In genomic region chr19:1871630-1872029, GRCh38 we compare ENCODE assay signal across 17 cellular contexts. TPM values are rescaled to one million over a fixed set of nuclear protein-coding genes. Genes with fewer than 3 reads are reported as not detected.
DNase-seq lines count a peak whose midpoint lies in the region; ATAC-seq and TF ChIP-seq lines count a peak whose summit lies in the region.
"Had no signal": no experiment of that assay in that cellular context is flagged by ENCODE, and none has a peak within 500 bp of the region (broad histone marks: within the 10 kb centered on the region; RNA-seq: fewer than 3 reads in every experiment).

No MANE protein-coding gene starts in this region.

- H2AFZ ChIP-seq in neuronal stem cell (ENCODE audit: low read length) = no peak overlapping the region
- H2AFZ ChIP-seq in smooth muscle cell (ENCODE audit: low read depth) = no peak overlapping the region
- H2AFZ ChIP-seq: GM23338 had no signal

- H2BK12ac ChIP-seq in neuronal stem cell (ENCODE audit: low read length) = no peak overlapping the region

- H4K91ac ChIP-seq in neuronal stem cell (ENCODE audit: low read depth, low read length, poor library complexity) = no peak overlapping the region

- DNase-seq in left lobe of liver (ENCODE audit: low spot score) = no peak
- DNase-seq in neuronal stem cell (ENCODE audit: low spot score) = no peak
- no peak for DNase-seq in NCI-H2081 treated with DMSO at 0.1 percent for 48 hours (lab: John Stamatoyannopoulos, UW)
- DNase-seq in HFFc6 = no peak
- no peak for DNase-seq in smooth muscle cell (lab: John Stamatoyannopoulos, UW; ENCODE audit: unreplicated experiment)
- DNase-seq: ACHN; C1 segment of cervical spinal cord; CD4-positive, alpha-beta memory T cell; DMS153; DMS79 treated with DMSO at 0.1 percent for 48 hours; EL; H7 had no signal

- H3K36me3 Mint-ChIP-seq in HFFc6 (ENCODE audit: low read depth) = peaks cover 16% of the 10 kb centered on the region; the same call in 1 of the 2 replicates

- no peaks in the 10 kb centered on the region for H3F3A ChIP-seq in smooth muscle cell (ENCODE audit: low read depth)

- no peak overlapping the region for H3K4ac ChIP-seq in neuronal stem cell (ENCODE audit: low read length)

- no peaks in the 10 kb centered on the region for H3K27me3 ChIP-seq in neuronal stem cell (ENCODE audit: control insufficient read depth in 3 of 3, insufficient read depth in 3 of 3, low read depth in 1 of 3, low read length in 3 of 3)
- H3K27me3 ChIP-seq in smooth muscle cell (ENCODE audit: low read depth) = no peaks in the 10 kb centered on the region

- H4K20me1 ChIP-seq in smooth muscle cell (ENCODE audit: low read depth) = peaks cover 47% of the 10 kb centered on the region

- no peak overlapping the region for H3K4me3 ChIP-seq in neuronal stem cell (ENCODE audit: low read length in 2 of 2)
- H3K4me3 ChIP-seq in smooth muscle cell = no peak overlapping the region
- H3K4me3 ChIP-seq: GM23338 had no signal

- H2AK5ac ChIP-seq in neuronal stem cell (ENCODE audit: low read depth, low read length) = no peak overlapping the region

- no peak overlapping the region for H4K8ac ChIP-seq in neuronal stem cell (ENCODE audit: low read depth, low read length)

- peaks cover 18% of the 10 kb centered on the region for H3K4me1 Mint-ChIP-seq in HFFc6 (ENCODE audit: low read depth)

- no peak overlapping the region for H3K4me2 ChIP-seq in neuronal stem cell (ENCODE audit: insufficient read depth, low read length, poor library complexity, severe bottlenecking)
- no peak overlapping the region for H3K4me2 ChIP-seq in smooth muscle cell
- H3K4me2 ChIP-seq: GM23338 had no signal

- no peak overlapping the region for H2BK15ac ChIP-seq in neuronal stem cell (ENCODE audit: low read length)

- no peak overlapping the region for H3K23ac ChIP-seq in neuronal stem cell (ENCODE audit: low read depth, low read length, poor library complexity)

- no peak overlapping the region for H3K27ac Mint-ChIP-seq in HFFc6
- H3K27ac Mint-ChIP-seq: B cell; CD4-positive, alpha-beta memory T cell; GM23338 had no signal

- no peaks in the 10 kb centered on the region for H3K9me3 Mint-ChIP-seq in HFFc6
- H3K9me3 Mint-ChIP-seq: CD4-positive, alpha-beta memory T cell; GM23338 had no signal

- peaks cover 19% of the 10 kb centered on the region for H3K79me1 ChIP-seq in neuronal stem cell (ENCODE audit: low read depth, low read length)

- H3K9me3 ChIP-seq in neuronal stem cell (replicated peaks in 1 of 2; ENCODE audit: control insufficient read depth in 2 of 2, insufficient read depth in 1 of 2, low read depth in 1 of 2, low read length in 2 of 2) (peaks cover 0 to 2% of the 10 kb centered on the region in 2 donors), smooth muscle cell (replicated peaks; ENCODE audit: low read depth) (no peaks in the 10 kb centered on the region)

- H3K9ac ChIP-seq in neuronal stem cell (ENCODE audit: low read depth, low read length, poor library complexity) (no peak overlapping the region), smooth muscle cell (ENCODE audit: low read depth) (no peak overlapping the region)

- peaks cover 3% of the 10 kb centered on the region for H3K27me3 Mint-ChIP-seq in HFFc6 (ENCODE audit: insufficient read depth)
- H3K27me3 Mint-ChIP-seq: B cell; CD4-positive, alpha-beta memory T cell had no signal

- H3K36me3 ChIP-seq in neuronal stem cell (replicated peaks in 1 of 2; ENCODE audit: control insufficient read depth in 2 of 2, insufficient read depth in 2 of 2, low read length in 2 of 2) (peaks cover 3 to 24% of the 10 kb centered on the region in 2 donors), smooth muscle cell (ENCODE audit: low read depth) (no peaks in the 10 kb centered on the region)

- H3K4me1 ChIP-seq in neuronal stem cell (ENCODE audit: control insufficient read depth in 2 of 2, insufficient read depth in 1 of 2, low read depth in 1 of 2, low read length in 2 of 2) = peaks cover 6 to 21% of the 10 kb centered on the region in 2 donors
- peaks cover 15% of the 10 kb centered on the region for H3K4me1 ChIP-seq in smooth muscle cell (ENCODE audit: low read depth)

- no peak overlapping the region for H3K18ac ChIP-seq in neuronal stem cell (ENCODE audit: low read length)

- no peak overlapping the region for H3K14ac ChIP-seq in neuronal stem cell (ENCODE audit: low read length)

- H3K4me3 Mint-ChIP-seq in HFFc6 = no peak overlapping the region
- H3K4me3 Mint-ChIP-seq: B cell, GM23338 had no signal

- H3K79me2 ChIP-seq in smooth muscle cell (ENCODE audit: low read depth) = peaks cover 36% of the 10 kb centered on the region

- ATAC-seq in left lobe of liver (peak; percentile 0), GM18498 (IDR thresholded peaks at IDR 0.05; ENCODE audit: unreplicated experiment) (no peak)
- ATAC-seq: GM23338 had no signal

- TF ChIP-seq CTCF in 22Rv1 (IDR thresholded peaks at IDR 0.05) (no peak), VCaP (conservative IDR thresholded peaks at IDR 0.05) (no peak), HFFc6 (IDR thresholded peaks at IDR 0.05) (no peak), smooth muscle cell (IDR thresholded peaks at IDR 0.05; ENCODE audit: borderline replicate concordance, insufficient read depth, poor library complexity, severe bottlenecking) (no peak)

- no peak overlapping the region for H2BK120ac ChIP-seq in neuronal stem cell (ENCODE audit: low read depth, low read length)

- H3K27ac ChIP-seq in 22Rv1 (0 out of 2 replicates have a peak overlapping the region, but pooled peaks have one; percentile 92), VCaP (peak overlapping the region; percentile 98), neuronal stem cell (replicated peaks; ENCODE audit: low read length) (no peak overlapping the region), smooth muscle cell (ENCODE audit: low read depth) (no peak overlapping the region)

- H2BK5ac ChIP-seq in neuronal stem cell (ENCODE audit: low read length) = peak overlapping the region; percentile 39

- WGBS in neuronal stem cell (ENCODE audit: extremely low coverage in 2 of 2, insufficient read length in 2 of 2, insufficient replicate concordance in 1 of 2), 2 donors = no CpG with 5 or more reads among the region's 13 CpGs
- WGBS in smooth muscle cell (ENCODE audit: low lambda C conversion rate) = 97% methylated on average over 10 of the region's 13 CpGs

RNA-seq across cellular contexts. Expression of gene KLF16, which starts 8.3 kb away (rescaled TPM):
- total RNA-seq in left lobe of liver = 11.9 TPM
- polyA plus RNA-seq in neuronal stem cell (2013, experiment 1 of 2) = 12.8 TPM
- 12.5 TPM for polyA plus RNA-seq in neuronal stem cell (2013, experiment 2 of 2)
- 10 to 100 TPM; 37.7 to 48.3 (median 41.6) TPM for total RNA-seq in HFFc6 (2021; fragmentation: NEBNext Ultra II Directional; extraction: Animal tissue kit (Norgen Biotek cat#: 25700))
- total RNA-seq in smooth muscle cell = 4.3 and 5.8 TPM in 2 replicates
- polyA plus RNA-seq in smooth muscle cell = 15.4 and 16.7 TPM in 2 replicates

RNA-seq across cellular contexts. Expression of gene ABHD17A, which starts 13.7 kb away (rescaled TPM):
- total RNA-seq in left lobe of liver (29.4 TPM), smooth muscle cell (42.9 and 49.2 TPM in 2 replicates)
- 44.4 TPM for polyA plus RNA-seq in neuronal stem cell (2013, experiment 1 of 2)
- polyA plus RNA-seq in neuronal stem cell (2013, experiment 2 of 2) = 44.1 TPM
- total RNA-seq in HFFc6 (2021; fragmentation: NEBNext Ultra II Directional; extraction: Animal tissue kit (Norgen Biotek cat#: 25700)) = 10 to 100 TPM; 61.0 to 80.0 (median 67.9) TPM
- polyA plus RNA-seq in smooth muscle cell = 98.3 and 106 TPM in 2 replicates

RNA-seq across cellular contexts. Expression of gene REXO1, which starts 23.3 kb away (rescaled TPM):
- total RNA-seq in left lobe of liver (19.3 TPM), smooth muscle cell (5.0 and 10.6 TPM in 2 replicates)
- 15.0 TPM for polyA plus RNA-seq in neuronal stem cell (2013, experiment 1 of 2)
- 16.5 TPM for polyA plus RNA-seq in neuronal stem cell (2013, experiment 2 of 2)
- 10 to 100 TPM; 32.9 to 38.2 (median 34.6) TPM for total RNA-seq in HFFc6 (2021; fragmentation: NEBNext Ultra II Directional; extraction: Animal tissue kit (Norgen Biotek cat#: 25700))
- polyA plus RNA-seq in smooth muscle cell = 11.6 and 17.9 TPM in 2 replicates

RNA-seq across cellular contexts. Expression of gene ADAT3, which starts 33.6 kb away (rescaled TPM):
- 4.5 TPM for total RNA-seq in left lobe of liver
- polyA plus RNA-seq in neuronal stem cell (2013, experiment 1 of 2) = 4.4 TPM
- polyA plus RNA-seq in neuronal stem cell (2013, experiment 2 of 2) = 3.8 TPM
- 1 to 10 TPM; 2.3 to 4.2 (median 3.0) TPM for total RNA-seq in HFFc6 (2021; fragmentation: NEBNext Ultra II Directional; extraction: Animal tissue kit (Norgen Biotek cat#: 25700))
- total RNA-seq in smooth muscle cell = 0.49 and 0.58 TPM in 2 replicates
- 2.0 and 4.8 TPM in 2 replicates for polyA plus RNA-seq in smooth muscle cell

RNA-seq across cellular contexts. Expression of gene SCAMP4, which starts 33.6 kb away (rescaled TPM):
- total RNA-seq in left lobe of liver = 23.9 TPM
- 49.3 TPM for polyA plus RNA-seq in neuronal stem cell (2013, experiment 1 of 2)
- polyA plus RNA-seq in neuronal stem cell (2013, experiment 2 of 2) = 49.1 TPM
- 10 to 100 TPM; 51.7 to 84.8 (median 58.5) TPM for total RNA-seq in HFFc6 (2021; fragmentation: NEBNext Ultra II Directional; extraction: Animal tissue kit (Norgen Biotek cat#: 25700))
- 72.6 and 96.9 TPM in 2 replicates for total RNA-seq in smooth muscle cell
- polyA plus RNA-seq in smooth muscle cell = 54.5 and 74.1 TPM in 2 replicates

Comparison
In these comparisons a context has a peak if more than half of its experiments do, and no peak if none do; other contexts are left out.
1. H3K27ac ChIP-seq: peak in 22Rv1 (single experiment) and VCaP (single experiment); none in neuronal stem cell (single experiment) and smooth muscle cell (single experiment).